Comparison of ENCODE assay signal across 11 cellular contexts in the genomic region with DNA sequence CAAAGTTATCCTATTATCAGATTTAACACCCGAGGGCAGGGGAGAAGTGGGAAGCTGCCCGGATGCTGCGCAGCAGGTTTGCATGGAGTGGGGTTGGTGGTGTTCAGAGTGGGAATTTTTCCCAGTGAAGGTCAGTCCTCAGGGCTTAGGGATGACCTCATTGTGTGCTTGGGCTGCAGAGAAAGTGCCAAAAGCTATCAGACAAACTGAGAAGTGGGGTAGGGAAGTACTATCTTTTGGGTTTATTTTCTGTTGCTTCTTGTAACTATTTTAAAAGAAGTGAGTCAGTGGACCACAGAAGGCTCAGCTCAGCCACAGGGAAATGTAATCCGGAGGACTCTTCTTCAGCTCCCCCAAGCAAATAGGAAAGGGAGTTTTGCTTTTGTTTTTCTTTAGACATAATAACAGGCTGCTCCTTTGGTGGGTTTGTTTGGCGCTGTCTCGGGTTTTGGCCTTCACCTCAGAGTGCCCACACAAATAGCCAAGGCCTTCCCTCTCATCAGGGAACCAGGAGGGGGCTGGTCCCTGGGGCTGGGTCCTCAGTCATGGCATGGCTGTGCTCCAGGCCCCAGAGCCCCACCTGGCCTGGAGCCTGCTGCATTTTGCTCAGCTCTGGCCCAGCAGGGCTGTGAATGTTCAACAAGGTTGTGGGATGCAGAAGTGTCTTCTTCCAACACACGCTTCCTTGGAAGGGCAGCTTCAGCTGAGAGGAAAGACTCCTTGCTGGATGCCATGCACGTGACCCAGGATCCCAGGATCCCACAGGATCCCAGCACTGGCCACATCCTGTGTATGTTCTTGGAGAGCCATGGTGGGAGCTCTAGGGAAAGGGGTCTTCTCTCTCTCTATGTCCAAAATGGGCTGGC. TPM values are rescaled to one million over a fixed set of nuclear protein-coding genes. Genes with fewer than 3 reads are reported as not detected.
DNase-seq lines count a peak whose midpoint lies in the region; ATAC-seq and TF ChIP-seq lines count a peak whose summit lies in the region.
"Had no signal": no experiment of that assay in that cellular context is flagged by ENCODE, and none has a peak within 500 bp of the region (broad histone marks: within the 10 kb centered on the region; RNA-seq: fewer than 3 reads in every experiment).

No MANE protein-coding gene starts in this region.

- peaks cover 22% of the 10 kb centered on the region for H3K4me1 Mint-ChIP-seq in stimulated activated effector memory CD8-positive, alpha-beta T cell treated with anti-CD3 and anti-CD28 coated beads, Interleukin-12 subunit alpha, Interleukin-12 subunit beta, amount 100 ng/mL, for 72 hours

- DNase-seq in SJCRH30 (peak in 1 of 2 experiments; percentile 33), glomerular visceral epithelial cell (ENCODE audit: extremely low spot score) (peak; percentile 79), HUDEP-2 (lab: John Stamatoyannopoulos, UW; ENCODE audit: unreplicated experiment in 76 of 76) (no peak), testis (no peak)
- DNase-seq in stimulated activated effector memory CD8-positive, alpha-beta T cell treated with anti-CD3 and anti-CD28 coated beads, Interleukin-12 subunit alpha, Interleukin-12 subunit beta, amount 100 ng/mL, for 72 hours (ENCODE audit: low spot score in 2 of 2): no peak
- DNase-seq: activated naive CD4-positive, alpha-beta T cell treated with Interleukin-2 at 50 U/mL for 16 hours; NCI-H2171; stimulated activated CD8-positive, alpha-beta memory T cell treated with anti-CD3 and anti-CD28 coated beads, Interleukin-4, amount 100 ng/mL, for 48 hours had no signal

- no peak overlapping the region for H3K27ac Mint-ChIP-seq in stimulated activated effector memory CD8-positive, alpha-beta T cell treated with anti-CD3 and anti-CD28 coated beads, Interleukin-12 subunit alpha, Interleukin-12 subunit beta, amount 100 ng/mL, for 72 hours

- H3K27me3 ChIP-seq in SJCRH30 (no peaks in the 10 kb centered on the region), testis (no peaks in the 10 kb centered on the region)

- H3K4me1 ChIP-seq in SJCRH30: peaks cover 39% of the 10 kb centered on the region
- H3K4me1 ChIP-seq in testis: peaks cover 7% of the 10 kb centered on the region

- no peaks in the 10 kb centered on the region for H3K9me3 Mint-ChIP-seq in stimulated activated effector memory CD8-positive, alpha-beta T cell treated with anti-CD3 and anti-CD28 coated beads, Interleukin-12 subunit alpha, Interleukin-12 subunit beta, amount 100 ng/mL, for 72 hours

- intact Hi-C loops in testis (cut with DNase I; ENCODE audit: low total_unique reads): no loop called here

- H3K36me3 ChIP-seq in SJCRH30: no peaks in the 10 kb centered on the region
- no peaks in the 10 kb centered on the region for H3K36me3 ChIP-seq in testis (ENCODE audit: low read depth, missing control alignments)

- 39 to 48% methylated on average over 6 to 8 of the region's 8 CpGs for WGBS in testis, 2 donors

- no peak for TF ChIP-seq POLR2A in testis (IDR thresholded peaks at IDR 0.05)

- H3K4me3 Mint-ChIP-seq in stimulated activated effector memory CD8-positive, alpha-beta T cell treated with anti-CD3 and anti-CD28 coated beads, Interleukin-12 subunit alpha, Interleukin-12 subunit beta, amount 100 ng/mL, for 72 hours: no peak overlapping the region

- H3K27ac ChIP-seq in SJCRH30 (peak overlapping the region; percentile 37), testis (peak overlapping the region in 1 of 2 donors; percentile 30)

- TF ChIP-seq CTCF in testis (IDR thresholded peaks at IDR 0.05): no peak

- peak; percentile 30 for ATAC-seq in GM19463 (IDR thresholded peaks at IDR 0.05; ENCODE audit: unreplicated experiment)
- peak; percentile 50 for ATAC-seq in stimulated activated effector memory CD8-positive, alpha-beta T cell treated with anti-CD3 and anti-CD28 coated beads, Interleukin-12 subunit alpha, Interleukin-12 subunit beta, amount 100 ng/mL, for 72 hours
- no peak for ATAC-seq in GM21390 (IDR thresholded peaks at IDR 0.05; ENCODE audit: unreplicated experiment)
- no peak for ATAC-seq in HG02938 (IDR thresholded peaks at IDR 0.05; ENCODE audit: unreplicated experiment)

- no peaks in the 10 kb centered on the region for H3K9me3 ChIP-seq in SJCRH30 (replicated peaks)
- H3K9me3 ChIP-seq in testis: no peaks in the 10 kb centered on the region

- H3K4me3 ChIP-seq in SJCRH30 (no peak overlapping the region), testis (no peak overlapping the region)

- no peaks in the 10 kb centered on the region for H3K36me3 Mint-ChIP-seq in stimulated activated effector memory CD8-positive, alpha-beta T cell treated with anti-CD3 and anti-CD28 coated beads, Interleukin-12 subunit alpha, Interleukin-12 subunit beta, amount 100 ng/mL, for 72 hours

RNA-seq across cellular contexts. Expression of gene FAM170B, which starts 5.4 kb away (rescaled TPM):
- total RNA-seq in SJCRH30 (2014; rRNA removed; shearing (Covaris generic)): not detected in 2 replicates
- 10 to 100 TPM in 1 of 2 donors, 1 to 10 TPM in 1; 1.2 to 11.7 TPM for total RNA-seq in testis
- polyA plus RNA-seq in testis (ENCODE audit: insufficient read depth, low read depth, low replicate concordance): 10.5 TPM

RNA-seq across cellular contexts. Expression of gene VSTM4, which starts 23.9 kb away (rescaled TPM):
- 7.1 and 7.2 TPM in 2 replicates for total RNA-seq in SJCRH30 (2014; rRNA removed; shearing (Covaris generic))
- 10 to 100 TPM; 26.0 to 35.8 TPM for total RNA-seq in testis
- 25.6 TPM for polyA plus RNA-seq in testis (ENCODE audit: insufficient read depth, low read depth, low replicate concordance)

RNA-seq across cellular contexts. Expression of gene TMEM273, which starts 49.0 kb away (rescaled TPM):
- 2.1 and 2.5 TPM in 2 replicates for total RNA-seq in SJCRH30 (2014; rRNA removed; shearing (Covaris generic))
- 1 to 10 TPM; 4.5 to 5.3 TPM for total RNA-seq in testis
- polyA plus RNA-seq in testis (ENCODE audit: insufficient read depth, low read depth, low replicate concordance): 8.2 TPM

Comparison
In these comparisons a context has a peak if more than half of its experiments do, and no peak if none do; other contexts are left out.
1. ATAC-seq: peak in GM19463 (single experiment) and stimulated activated effector memory CD8-positive, alpha-beta T cell treated with anti-CD3 and anti-CD28 coated beads, Interleukin-12 subunit alpha, Interleukin-12 subunit beta, amount 100 ng/mL, for 72 hours (single experiment); none in GM21390 (single experiment) and HG02938 (single experiment).